Comparison of ENCODE assay signal across 15 cellular contexts in genomic region chr17:61152898-61153297, GRCh38.
DNase-seq lines count a peak whose midpoint lies in the region; ATAC-seq lines count a peak whose summit lies in the region.
"Had no signal": no experiment of that assay in that cellular context is flagged by ENCODE, and none has a peak within 500 bp of the region (broad histone marks: within the 10 kb centered on the region; RNA-seq: fewer than 3 reads in every experiment).

No MANE protein-coding gene starts in this region.

- H3K4me3 Mint-ChIP-seq in activated T-cell treated with anti-CD3 and anti-CD28 coated beads, Interleukin-2, amount 50 U/mL, for 72 hours, result no peak overlapping the region
- no peak overlapping the region for H3K4me3 Mint-ChIP-seq in activated T-cell treated with anti-CD3 and anti-CD28 coated beads, Interleukin-2, amount 50 U/mL, for 24 hours
- H3K4me3 Mint-ChIP-seq: CD8-positive, alpha-beta T cell had no signal

- no peak for ATAC-seq in activated T-cell treated with anti-CD3 and anti-CD28 coated beads, Interleukin-2, amount 50 U/mL, for 72 hours (replicated peaks in 1 of 2)
- ATAC-seq in GM18519 (IDR thresholded peaks at IDR 0.05; ENCODE audit: low FRiP score, unreplicated experiment), result no peak
- ATAC-seq: CD8-positive, alpha-beta T cell; PC-3 had no signal

- H3K9me3 Mint-ChIP-seq in activated T-cell treated with anti-CD3 and anti-CD28 coated beads, Interleukin-2, amount 50 U/mL, for 72 hours, result peaks cover 0 to 3% of the 10 kb centered on the region in 2 donors
- H3K9me3 Mint-ChIP-seq in activated T-cell treated with anti-CD3 and anti-CD28 coated beads, Interleukin-2, amount 50 U/mL, for 24 hours, result no peaks in the 10 kb centered on the region
- H3K9me3 Mint-ChIP-seq: CD8-positive, alpha-beta T cell had no signal

- H3K27me3 Mint-ChIP-seq in activated T-cell treated with anti-CD3 and anti-CD28 coated beads, Interleukin-2, amount 50 U/mL, for 72 hours (ENCODE audit: low read depth), result no peaks in the 10 kb centered on the region
- H3K27me3 Mint-ChIP-seq in activated T-cell treated with anti-CD3 and anti-CD28 coated beads, Interleukin-2, amount 50 U/mL, for 24 hours, result no peaks in the 10 kb centered on the region

- no peak for DNase-seq in activated T-cell treated with anti-CD3 and anti-CD28 coated beads, Interleukin-2, amount 50 U/mL, for 72 hours
- no peak for DNase-seq in activated T-cell treated with anti-CD3 and anti-CD28 coated beads, Interleukin-2, amount 50 U/mL, for 24 hours
- peak; percentile 83 for DNase-seq in NCI-H510A treated with DMSO at 0.1 percent for 48 hours (lab: John Stamatoyannopoulos, UW)
- DNase-seq in left kidney (ENCODE audit: low read depth, low spot score), result peak; percentile 53
- DNase-seq in cerebellar cortex (ENCODE audit: low spot score), result no peak
- DNase-seq in SW480 (ENCODE audit: low spot score), result no peak
- DNase-seq in NCI-H2227 treated with DMSO at 0.1 percent for 48 hours (lab: John Stamatoyannopoulos, UW), result no peak
- DNase-seq: CD8-positive, alpha-beta T cell; GDM1; GM23248; HCEC 1CT; KBM-7; NCI-H526; PC-3 had no signal

- peak overlapping the region; percentile 47 for H3K27ac Mint-ChIP-seq in activated T-cell treated with anti-CD3 and anti-CD28 coated beads, Interleukin-2, amount 50 U/mL, for 72 hours
- H3K27ac Mint-ChIP-seq in activated T-cell treated with anti-CD3 and anti-CD28 coated beads, Interleukin-2, amount 50 U/mL, for 24 hours, result no peak overlapping the region
- H3K27ac Mint-ChIP-seq: CD8-positive, alpha-beta T cell had no signal

- H3K4me1 Mint-ChIP-seq in activated T-cell treated with anti-CD3 and anti-CD28 coated beads, Interleukin-2, amount 50 U/mL, for 72 hours (ENCODE audit: low read depth), result peaks cover 25% of the 10 kb centered on the region
- peaks cover 18% of the 10 kb centered on the region for H3K4me1 Mint-ChIP-seq in activated T-cell treated with anti-CD3 and anti-CD28 coated beads, Interleukin-2, amount 50 U/mL, for 24 hours (ENCODE audit: low read depth)

- H3K36me3 Mint-ChIP-seq in activated T-cell treated with anti-CD3 and anti-CD28 coated beads, Interleukin-2, amount 50 U/mL, for 72 hours (ENCODE audit: insufficient read depth in 2 of 2), result no peaks in the 10 kb centered on the region
- no peaks in the 10 kb centered on the region for H3K36me3 Mint-ChIP-seq in activated T-cell treated with anti-CD3 and anti-CD28 coated beads, Interleukin-2, amount 50 U/mL, for 24 hours (ENCODE audit: low read depth)
- H3K36me3 Mint-ChIP-seq: CD8-positive, alpha-beta T cell had no signal

Comparison
In these comparisons a context has a peak if more than half of its experiments do, and no peak if none do; other contexts are left out.
1. DNase-seq: peak in NCI-H510A treated with DMSO at 0.1 percent for 48 hours (single experiment) and left kidney (single experiment); none in activated T-cell treated with anti-CD3 and anti-CD28 coated beads, Interleukin-2, amount 50 U/mL, for 72 hours (0 of 2), activated T-cell treated with anti-CD3 and anti-CD28 coated beads, Interleukin-2, amount 50 U/mL, for 24 hours (single experiment), cerebellar cortex (single experiment), SW480 (single experiment) and NCI-H2227 treated with DMSO at 0.1 percent for 48 hours (single experiment).